8 cellular contexts compared by ENCODE assay signal in the genomic region with DNA sequence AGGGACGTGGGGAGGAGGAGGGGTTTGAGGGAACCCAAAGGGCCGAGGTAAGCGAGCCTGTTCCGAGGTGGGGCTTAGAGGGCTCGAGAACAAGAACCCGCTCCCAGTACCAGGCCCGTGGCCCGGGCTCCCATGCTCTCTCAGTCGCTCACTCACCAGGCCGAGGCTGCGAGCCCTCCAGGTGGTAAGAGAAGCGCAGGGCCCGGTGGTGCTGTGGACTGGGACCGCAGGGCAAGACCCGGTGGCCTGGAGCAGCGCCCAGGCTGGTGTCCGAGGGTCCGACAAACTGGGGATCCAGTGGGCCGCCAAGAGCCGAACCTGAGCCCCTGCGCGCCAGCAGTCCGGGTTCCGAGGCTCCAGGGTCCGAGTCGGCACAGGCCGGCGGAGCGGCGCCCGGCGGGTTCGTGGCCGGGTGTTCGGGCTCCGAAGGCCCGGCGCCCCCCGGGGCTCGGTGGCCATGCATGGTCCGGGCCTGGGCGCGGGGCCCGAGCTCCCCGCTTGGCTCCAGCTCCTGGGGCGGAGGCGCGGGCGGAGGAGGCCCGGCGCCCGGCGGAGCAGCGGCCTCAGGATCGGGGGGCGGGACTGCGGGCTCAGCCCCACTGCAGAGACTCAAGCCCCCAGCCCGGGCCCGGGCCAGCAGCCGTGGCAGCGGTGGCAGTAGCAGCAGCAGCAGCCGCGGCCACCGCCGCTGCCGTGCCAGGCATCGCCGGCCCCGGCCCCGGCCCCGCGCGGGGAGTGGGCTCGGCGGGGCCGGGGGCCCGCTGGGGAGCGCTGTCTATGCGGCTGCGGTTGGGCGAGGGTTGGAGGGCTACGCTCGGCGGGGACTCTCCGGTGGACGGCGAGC. TPM values are rescaled to one million over a fixed set of nuclear protein-coding genes. Genes with fewer than 3 reads are reported as not detected.
A peak's percentile ranks its signal among the peaks of the same experiment; 100 is the strongest.
DNase-seq lines count a peak whose midpoint lies in the region; ATAC-seq lines count a peak whose summit lies in the region.

No MANE protein-coding gene starts in this region.

- peak; percentile 45 for DNase-seq in COLO668 (lab: John Stamatoyannopoulos, UW; ENCODE audit: unreplicated experiment)
- peak; percentile 26 for DNase-seq in MG63
- DNase-seq in memory B cell (ENCODE audit: low spot score in 2 of 2), result no peak
- DNase-seq in effector CD8-positive, alpha-beta T cell (lab: John Stamatoyannopoulos, UW), result no peak

- no peaks in the 10 kb centered on the region for H3K27me3 ChIP-seq in MG63

- H3K36me3 ChIP-seq in MG63 (no peaks in the 10 kb centered on the region), urinary bladder (ENCODE audit: insufficient read depth) (no peaks in the 10 kb centered on the region)

- H3K4me1 ChIP-seq in urinary bladder (ENCODE audit: insufficient read depth), result no peaks in the 10 kb centered on the region

- H3K27ac ChIP-seq in urinary bladder (ENCODE audit: low read depth), result peak overlapping the region; percentile 50

- intact Hi-C loops in dendritic cell treated with granulocyte-macrophage colony-stimulating factor and Interleukin-4, amounts not matched to agents 40 ng/mL and 50 ng/mL, for 4 days (cut with micrococcal nuclease), result no loop called here

- H3K27me3 Mint-ChIP-seq in dendritic cell treated with granulocyte-macrophage colony-stimulating factor and Interleukin-4, amounts not matched to agents 40 ng/mL and 50 ng/mL, for 4 days, result peaks cover 64% of the 10 kb centered on the region
- H3K27me3 Mint-ChIP-seq in memory B cell, result peaks cover 21% of the 10 kb centered on the region

- 1% methylated on average over 86 of the region's 87 CpGs for WGBS in urinary bladder

- no peak overlapping the region for H3K27ac Mint-ChIP-seq in dendritic cell treated with granulocyte-macrophage colony-stimulating factor and Interleukin-4, amounts not matched to agents 40 ng/mL and 50 ng/mL, for 4 days
- peak overlapping the region; percentile 58 for H3K27ac Mint-ChIP-seq in memory B cell

- H3K36me3 Mint-ChIP-seq in dendritic cell treated with granulocyte-macrophage colony-stimulating factor and Interleukin-4, amounts not matched to agents 40 ng/mL and 50 ng/mL, for 4 days (ENCODE audit: low read depth), result no peaks in the 10 kb centered on the region
- peaks cover 4% of the 10 kb centered on the region for H3K36me3 Mint-ChIP-seq in memory B cell

- no peaks in the 10 kb centered on the region for H3K9me3 Mint-ChIP-seq in dendritic cell treated with granulocyte-macrophage colony-stimulating factor and Interleukin-4, amounts not matched to agents 40 ng/mL and 50 ng/mL, for 4 days
- no peaks in the 10 kb centered on the region for H3K9me3 Mint-ChIP-seq in memory B cell

- ATAC-seq in memory B cell (ENCODE audit: low read depth), result peak; percentile 10
- ATAC-seq in GM18858 (IDR thresholded peaks at IDR 0.05; ENCODE audit: unreplicated experiment), result no peak
- ATAC-seq in GM19397 (IDR thresholded peaks at IDR 0.05; ENCODE audit: unreplicated experiment), result no peak

- H3K9me3 ChIP-seq in MG63, result no peaks in the 10 kb centered on the region

- H3K4me3 Mint-ChIP-seq in dendritic cell treated with granulocyte-macrophage colony-stimulating factor and Interleukin-4, amounts not matched to agents 40 ng/mL and 50 ng/mL, for 4 days, result peak overlapping the region; percentile 61
- peak overlapping the region; percentile 77 for H3K4me3 Mint-ChIP-seq in memory B cell

- H3K4me3 ChIP-seq in MG63 (peak overlapping the region; percentile 62), urinary bladder (ENCODE audit: low read depth, low read length) (peak overlapping the region; percentile 80)

- peaks cover 18% of the 10 kb centered on the region for H3K4me1 Mint-ChIP-seq in dendritic cell treated with granulocyte-macrophage colony-stimulating factor and Interleukin-4, amounts not matched to agents 40 ng/mL and 50 ng/mL, for 4 days (ENCODE audit: low read depth)
- H3K4me1 Mint-ChIP-seq in memory B cell, result peaks cover 8% of the 10 kb centered on the region

RNA-seq across cellular contexts. Expression of a gene that starts 0.8 kb away (rescaled TPM):
- total RNA-seq in MG63 (2014; rRNA removed; shearing (Covaris generic); ENCODE audit: low replicate concordance), result 8.2 and 10.3 TPM in 2 replicates
- 5.7 TPM for total RNA-seq in urinary bladder
- polyA plus RNA-seq in urinary bladder, result 6.4 TPM

RNA-seq across cellular contexts. Expression of a gene that starts 34.8 kb away (rescaled TPM):
- total RNA-seq in MG63 (2014; rRNA removed; shearing (Covaris generic); ENCODE audit: low replicate concordance), result 11.0 and 11.8 TPM in 2 replicates
- 21.9 TPM for total RNA-seq in urinary bladder
- polyA plus RNA-seq in urinary bladder, result 5.9 TPM

RNA-seq across cellular contexts. Expression of a gene that starts 55.0 kb away (rescaled TPM):
- 14.5 and 16.4 TPM in 2 replicates for total RNA-seq in MG63 (2014; rRNA removed; shearing (Covaris generic); ENCODE audit: low replicate concordance)
- total RNA-seq in urinary bladder, result 11.7 TPM
- polyA plus RNA-seq in urinary bladder, result 48.2 TPM

Comparison
In these comparisons a context has a peak if more than half of its experiments do, and no peak if none do; other contexts are left out.
1. DNase-seq: peak in COLO668 (single experiment) and MG63 (single experiment); none in memory B cell (0 of 2) and effector CD8-positive, alpha-beta T cell (single experiment).